30 cellular contexts compared by ENCODE assay signal in the genomic region with DNA sequence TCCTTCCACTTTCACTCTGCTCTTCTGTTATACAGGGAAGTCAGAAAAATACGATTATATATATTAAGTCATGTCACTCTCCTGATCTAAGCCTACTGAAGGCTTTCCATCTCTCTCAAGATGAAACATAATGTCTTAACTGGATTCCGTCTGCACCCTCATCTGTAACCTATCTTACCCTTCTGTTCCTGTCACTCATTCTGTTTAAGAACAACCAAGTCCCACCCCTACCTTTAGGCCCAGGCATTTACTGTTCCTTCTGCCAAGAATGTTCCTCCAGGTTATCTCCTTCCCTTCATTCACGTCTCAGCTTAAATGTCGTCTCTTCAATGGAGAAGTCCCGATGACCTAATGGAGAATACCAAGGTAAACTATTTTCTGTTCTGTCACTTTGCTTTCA.
"Had no signal": no experiment of that assay in that cellular context is flagged by ENCODE, and none has a peak within 500 bp of the region (broad histone marks: within the 10 kb centered on the region; RNA-seq: fewer than 3 reads in every experiment).

No MANE protein-coding gene starts in this region.

- H3K36me3 Mint-ChIP-seq: naive thymus-derived CD4-positive, alpha-beta T cell; natural killer cell; neural progenitor cell; type B pancreatic cell had no signal

- H2AFZ ChIP-seq: neural progenitor cell, parathyroid adenoma had no signal

- H3K36me3 ChIP-seq: neural progenitor cell, ovary, right lobe of liver, sigmoid colon, suprapubic skin, tibial artery, transverse colon, upper lobe of right lung, vagina had no signal

- H3K4me2 ChIP-seq: neural progenitor cell had no signal

- H3K4me1 ChIP-seq: neural progenitor cell, parathyroid adenoma, psoas muscle, right lobe of liver, sigmoid colon, suprapubic skin, testis, tibial artery, transverse colon, upper lobe of right lung, vagina had no signal

- H3K4me1 Mint-ChIP-seq: naive thymus-derived CD4-positive, alpha-beta T cell; natural killer cell; nephron; neural progenitor cell; stimulated activated memory B cell treated with anti-CD40 and anti-IgM and Interleukin-4, amounts not matched to agents 10 μg/mL and 1 μg/mL and 100 μg/mL, for 72 hours had no signal

- H3K27me3 Mint-ChIP-seq: naive thymus-derived CD4-positive, alpha-beta T cell; progenitor cell of endocrine pancreas; stimulated activated memory B cell treated with anti-CD40 and anti-IgM and Interleukin-4, amounts not matched to agents 10 μg/mL and 1 μg/mL and 100 μg/mL, for 72 hours; stimulated activated naive CD8-positive, alpha-beta T cell treated with anti-CD3 and anti-CD28 coated beads, Interleukin-15, amount 100 ng/mL, for 72 hours; type B pancreatic cell had no signal

- H3K27me3 ChIP-seq: neural progenitor cell, ovary, right lobe of liver, sigmoid colon, suprapubic skin, testis, tibial artery, transverse colon, upper lobe of right lung, vagina had no signal

- H3K9me3 ChIP-seq: ovary, psoas muscle, right lobe of liver, sigmoid colon, suprapubic skin, testis, tibial artery, transverse colon, upper lobe of right lung, vagina had no signal

- H3K4me3 Mint-ChIP-seq: naive thymus-derived CD4-positive, alpha-beta T cell; natural killer cell; nephron; neural progenitor cell; stimulated activated memory B cell treated with anti-CD40 and anti-IgM and Interleukin-4, amounts not matched to agents 10 μg/mL and 1 μg/mL and 100 μg/mL, for 72 hours; stimulated activated naive CD8-positive, alpha-beta T cell treated with anti-CD3 and anti-CD28 coated beads, Interleukin-15, amount 100 ng/mL, for 72 hours; type B pancreatic cell had no signal

- H3K27ac ChIP-seq: neural progenitor cell, ovary, parathyroid adenoma, psoas muscle, right lobe of liver, sigmoid colon, suprapubic skin, testis, tibial artery, transverse colon, upper lobe of right lung, vagina had no signal

- H3K9me3 Mint-ChIP-seq: type B pancreatic cell had no signal

- H3K27ac Mint-ChIP-seq: natural killer cell; nephron; neural progenitor cell; progenitor cell of endocrine pancreas; stimulated activated memory B cell treated with anti-CD40 and anti-IgM and Interleukin-4, amounts not matched to agents 10 μg/mL and 1 μg/mL and 100 μg/mL, for 72 hours; stimulated activated naive CD8-positive, alpha-beta T cell treated with anti-CD3 and anti-CD28 coated beads, Interleukin-15, amount 100 ng/mL, for 72 hours; type B pancreatic cell had no signal

- H3K4me3 ChIP-seq: neural progenitor cell, ovary, psoas muscle, right lobe of liver, sigmoid colon, suprapubic skin, testis, tibial artery, transverse colon, upper lobe of right lung, vagina had no signal

- DNase-seq: naive thymus-derived CD4-positive, alpha-beta T cell; natural killer cell; occipital lobe; ovary; posterior cingulate gyrus; psoas muscle; right cardiac atrium; right lobe of liver; sigmoid colon; small intestine; stimulated activated CD4-positive, alpha-beta T cell treated with anti-CD3 and anti-CD28 coated beads, Interleukin-15, amount 100 ng/mL, for 24 hours; stimulated activated CD4-positive, alpha-beta T cell treated with anti-CD3 and anti-CD28 coated beads, Interleukin-4, amount 100 ng/mL, for 1 hour; stimulated activated CD4-positive, alpha-beta T cell treated with anti-CD3 and anti-CD28 coated beads, Interleukin-4, amount 100 ng/mL, for 4 hours; stimulated activated CD8-positive, alpha-beta memory T cell treated with anti-CD3 and anti-CD28 coated beads, Interleukin-4, amount 100 ng/mL, for 48 hours; stimulated activated naive CD4-positive, alpha-beta T cell; stimulated activated naive CD8-positive, alpha-beta T cell treated with anti-CD3 and anti-CD28 coated beads, Interleukin-15, amount 100 ng/mL, for 72 hours; stimulated activated naive CD8-positive, alpha-beta T cell treated with anti-CD3 and anti-CD28 coated beads, Interleukin-15, Interleukin-2, amounts not matched to agents 100 U/mL and 50 U/mL, for 24 hours; substantia nigra; testis; tibial artery; transverse colon; upper lobe of right lung had no signal

- H3K9ac ChIP-seq: neural progenitor cell, parathyroid adenoma had no signal

- H3K79me2 ChIP-seq: parathyroid adenoma had no signal

- ATAC-seq: naive thymus-derived CD4-positive, alpha-beta T cell; natural killer cell; psoas muscle; right cardiac atrium; right lobe of liver; stimulated activated memory B cell treated with anti-CD40 and anti-IgM and Interleukin-4, amounts not matched to agents 10 μg/mL and 1 μg/mL and 100 μg/mL, for 72 hours; stimulated activated naive CD8-positive, alpha-beta T cell treated with anti-CD3 and anti-CD28 coated beads, Interleukin-15, amount 100 ng/mL, for 72 hours; stimulated activated naive CD8-positive, alpha-beta T cell treated with anti-CD3 and anti-CD28 coated beads, Interleukin-15, Interleukin-2, amounts not matched to agents 100 U/mL and 50 U/mL, for 24 hours; upper lobe of right lung had no signal
